ENCODE assay signal across 7 cellular contexts in genomic region chr2:98460573-98461560, GRCh38. TPM values are rescaled to one million over a fixed set of nuclear protein-coding genes. Genes with fewer than 3 reads are reported as not detected.
DNase-seq lines count a peak whose midpoint lies in the region; ATAC-seq and TF ChIP-seq lines count a peak whose summit lies in the region.

No MANE protein-coding gene starts in this region.

- intact Hi-C loops in activated B cell treated with CpG ODN at 0.5 μM for 24 hours (cut with micrococcal nuclease): loop anchor here (1.0 to 5.0 kb wide), 3 partner anchors 16 to 876 kb away; partner anchors contain the start of genes EIF5B and TXNDC9
- intact Hi-C loops in tibial artery (cut with DNase I; ENCODE audit: low total_unique reads): no loop called here

- CTCF ChIA-PET in activated B cell treated with CpG ODN at 0.5 μM for 24 hours (lab: Charles Lee): interaction anchor here (1.0 kb wide), 1 partner anchor 27 kb away, joined by 3 read pairs; no protein-coding TSS in a partner anchor

- POLR2A ChIA-PET in activated B cell treated with CpG ODN at 0.5 μM for 24 hours (lab: Charles Lee): interaction anchor here (0.9 to 1.2 kb wide), 2 partner anchors 14 to 148 kb away, joined by 3 to 8 read pairs; partner anchors contain the start of genes COA5 and UNC50

- no peak for TF ChIP-seq CTCF in activated B cell treated with CpG ODN at 0.5 μM for 24 hours (IDR thresholded peaks at IDR 0.05)
- no peak for TF ChIP-seq CTCF in tibial artery (IDR thresholded peaks at IDR 0.05)

- H3K27ac ChIP-seq in tibial artery: no peak overlapping the region

- no peaks in the 10 kb centered on the region for H3K27me3 Mint-ChIP-seq in activated B cell treated with CpG ODN at 0.5 μM for 24 hours

- no peaks in the 10 kb centered on the region for H3K27me3 ChIP-seq in tibial artery

- no peak overlapping the region for H3K4me3 ChIP-seq in tibial artery

- ATAC-seq in GM19324 (IDR thresholded peaks at IDR 0.05; ENCODE audit: low FRiP score, unreplicated experiment) (peak; percentile 60), HG03039 (IDR thresholded peaks at IDR 0.05; ENCODE audit: unreplicated experiment) (peak; percentile 46), activated B cell treated with CpG ODN at 0.5 μM for 24 hours (ENCODE audit: low read depth) (peak; percentile 75)

- no peaks in the 10 kb centered on the region for H3K36me3 Mint-ChIP-seq in activated B cell treated with CpG ODN at 0.5 μM for 24 hours (ENCODE audit: low read depth)

- H3K27ac Mint-ChIP-seq in activated B cell treated with CpG ODN at 0.5 μM for 24 hours: peak overlapping the region; percentile 91

- H3K9me3 ChIP-seq in tibial artery: no peaks in the 10 kb centered on the region

- peaks cover 3% of the 10 kb centered on the region for H3K9me3 Mint-ChIP-seq in activated B cell treated with CpG ODN at 0.5 μM for 24 hours

- peaks cover 0 to 27% (median 10%) of the 10 kb centered on the region in 4 donors for H3K4me1 ChIP-seq in tibial artery

- peak overlapping the region; percentile 64 for H3K4me3 Mint-ChIP-seq in activated B cell treated with CpG ODN at 0.5 μM for 24 hours

- peaks cover 75% of the 10 kb centered on the region for H3K4me1 Mint-ChIP-seq in activated B cell treated with CpG ODN at 0.5 μM for 24 hours

- peaks cover 0 to 7% (median 0%) of the 10 kb centered on the region in 3 donors for H3K36me3 ChIP-seq in tibial artery

- peak; percentile 52 for DNase-seq in activated B cell treated with CpG ODN at 0.5 μM for 24 hours
- peak; percentile 37 for DNase-seq in islet precursor cell
- peak; percentile 43 for DNase-seq in ureter (ENCODE audit: low spot score)
- DNase-seq in DMS153 (lab: John Stamatoyannopoulos, UW): no peak
- DNase-seq in tibial artery: no peak

RNA-seq across cellular contexts. Expression of gene INPP4A, which starts 16.2 kb away (rescaled TPM):
- total RNA-seq in activated B cell treated with CpG ODN at 0.5 μM for 24 hours (19.6 and 26.6 TPM in 2 replicates), ureter (80.6 TPM)

Comparison
In these comparisons a context has a peak if more than half of its experiments do, and no peak if none do; other contexts are left out.
1. DNase-seq: peak in activated B cell treated with CpG ODN at 0.5 μM for 24 hours (single experiment), islet precursor cell (single experiment) and ureter (single experiment); none in DMS153 (single experiment) and tibial artery (0 of 2).
2. Peak in every context shown above with its lines, with median percentiles within 50 percentile points of each other: ATAC-seq.